Comparison of ENCODE assay signal across 1 cellular context in genomic region chr2:20496477-20496876, GRCh38.
TF ChIP-seq lines count a peak whose summit lies in the region.

No MANE protein-coding gene starts in this region.

TF ChIP-seq in A549, 52 proteins besides CTCF, POLR2A, EP300 and RAD21 (continued from another document):
- TF ChIP-seq ATOH8 (CRISPR knock-in tag; IDR thresholded peaks at IDR 0.05; ENCODE audit: low read depth) = no peak
- TF ChIP-seq ZSCAN20 (CRISPR knock-in tag; IDR thresholded peaks at IDR 0.05) = no peak
- no peak for TF ChIP-seq CBX8 (IDR thresholded peaks at IDR 0.05)
- no peak for TF ChIP-seq EHMT2 (IDR thresholded peaks at IDR 0.05; ENCODE audit: low read depth)
- TF ChIP-seq HOXA7 (CRISPR knock-in tag; IDR thresholded peaks at IDR 0.05) = no peak
- TF ChIP-seq RARB (CRISPR knock-in tag; IDR thresholded peaks at IDR 0.05) = no peak
- TF ChIP-seq KDM1A (IDR thresholded peaks at IDR 0.05; ENCODE audit: low read depth) = no peak
